ENCODE assay signal across 8 cellular contexts in genomic region chr19:1264801-1265610, GRCh38. TPM values are rescaled to one million over a fixed set of nuclear protein-coding genes. Genes with fewer than 3 reads are reported as not detected.
A peak's percentile ranks its signal among the peaks of the same experiment; 100 is the strongest.
DNase-seq lines count a peak whose midpoint lies in the region; ATAC-seq, FAIRE-seq and TF ChIP-seq lines count a peak whose summit lies in the region.

No MANE protein-coding gene starts in this region.

- H3K9me3 ChIP-seq in A549 (no peaks in the 10 kb centered on the region), HCT116 (ENCODE audit: control insufficient read depth in 1 of 2, insufficient read depth in 1 of 2, low read depth in 1 of 2, low read length in 2 of 2) (no peaks in the 10 kb centered on the region), hepatocyte (ENCODE audit: low read depth) (no peaks in the 10 kb centered on the region), MM.1S (replicated peaks; ENCODE audit: insufficient read depth, low read length) (no peaks in the 10 kb centered on the region)

- H3K27me3 ChIP-seq in HCT116 (ENCODE audit: insufficient read depth, low read length): no peaks in the 10 kb centered on the region
- no peaks in the 10 kb centered on the region for H3K27me3 ChIP-seq in hepatocyte
- H3K27me3 ChIP-seq in MM.1S (replicated peaks; ENCODE audit: insufficient read depth, low read length): 0 out of 2 replicates have a peak, but pooled peaks cover 4% of the 10 kb centered on the region

- FAIRE-seq in A549 (lab: Jason Lieb, UNC): no peak

- H4K20me1 ChIP-seq in HCT116 (ENCODE audit: insufficient read depth): no peaks in the 10 kb centered on the region
- H4K20me1 ChIP-seq in hepatocyte (ENCODE audit: insufficient read depth, poor library complexity, severe bottlenecking): peaks cover 4% of the 10 kb centered on the region
- no peaks in the 10 kb centered on the region for H4K20me1 ChIP-seq in MM.1S (ENCODE audit: insufficient read depth, low read length)

- H3K4me2 ChIP-seq in A549: peak overlapping the region; percentile 95
- peak overlapping the region; percentile 97 for H3K4me2 ChIP-seq in HCT116 (ENCODE audit: low read length)
- peak overlapping the region; percentile 100 for H3K4me2 ChIP-seq in hepatocyte
- no peak overlapping the region for H3K4me2 ChIP-seq in MM.1S (ENCODE audit: low read depth, low read length)

- POLR2A ChIA-PET in A549 (lab: Yijun Ruan, JAX) (interaction anchor here (1.5 to 3.8 kb wide), 5 partner anchors 10 to 21 kb away, joined by 5 to 42 read pairs (median 14); partner anchors contain the start of gene FAM174C), HCT116 (lab: Charles Lee) (interaction anchor here (0.7 to 3.0 kb wide), 7 partner anchors 8 to 172 kb away, joined by 3 to 58 read pairs (median 9); partner anchors contain the start of gene FAM174C)

- RAD21 ChIA-PET in HCT116 (lab: Charles Lee; ENCODE audit: low non-redundant PET in 1 of 2, low total read pairs in 2 of 2, uncharacterized antibody in 2 of 2, unreplicated experiment in 2 of 2): interaction anchor here (2.1 kb wide), 2 partner anchors 20 to 21 kb away, joined by 45 to 51 read pairs; no protein-coding TSS in a partner anchor

- TF ChIP-seq EP300 in A549 (IDR thresholded peaks at IDR 0.05): peak in 1 of 2 experiments; percentile 37; a peak in 1 of 5 replicates

- TF ChIP-seq POLR2A in A549 (IDR thresholded peaks at IDR 0.05; ENCODE audit: low read length) (no peak), HCT116 (IDR thresholded peaks at IDR 0.05; ENCODE audit: borderline replicate concordance, extremely low read depth, insufficient read depth, insufficient read length) (peak; percentile 30)

- TF ChIP-seq RAD21 in A549 (conservative IDR thresholded peaks at IDR 0.05 in 1 of 2, IDR thresholded peaks at IDR 0.05 in 1 of 2) (no peak), HCT116 (IDR thresholded peaks at IDR 0.05; ENCODE audit: low read depth) (no peak)

- H3K79me2 ChIP-seq in HCT116 (ENCODE audit: insufficient read depth, low read length) (peaks cover 12% of the 10 kb centered on the region), hepatocyte (peaks cover 30% of the 10 kb centered on the region), MM.1S (ENCODE audit: low read length) (peaks cover 18% of the 10 kb centered on the region)

- TF ChIP-seq CTCF in A549 (IDR thresholded peaks at IDR 0.05) (no peak), HCT116 (IDR thresholded peaks at IDR 0.05 in 2 of 3, conservative IDR thresholded peaks at IDR 0.05 in 1 of 3; ENCODE audit: borderline replicate concordance in 1 of 3, insufficient read depth in 1 of 3, low read depth in 2 of 3, low read length in 2 of 3) (no peak), hepatocyte (IDR thresholded peaks at IDR 0.05; ENCODE audit: poor library complexity) (no peak), MM.1S (IDR thresholded peaks at IDR 0.05; ENCODE audit: low read length) (no peak)

- CTCF ChIA-PET in A549 (lab: Yijun Ruan, JAX): interaction anchor here (4.9 to 18.7 kb wide), 2 partner anchors 10 to 21 kb away, joined by 107 to 500 read pairs; partner anchors contain the start of gene ATP5F1D
- CTCF ChIA-PET in HCT116 (lab: Charles Lee): interaction anchor here (0.9 to 6.5 kb wide), 6 partner anchors 7 to 44 kb away, joined by 3 to 325 read pairs (median 12); partner anchors contain the start of gene ATP5F1D

- no peaks in the 10 kb centered on the region for H3K36me3 ChIP-seq in HCT116 (ENCODE audit: control insufficient read depth in 1 of 2, insufficient read depth in 2 of 2, low read length in 2 of 2)
- H3K36me3 ChIP-seq in hepatocyte (replicated peaks; ENCODE audit: insufficient read depth, low read depth): no peaks in the 10 kb centered on the region
- no peaks in the 10 kb centered on the region for H3K36me3 ChIP-seq in MM.1S (replicated peaks; ENCODE audit: insufficient read depth, low read length)

- WGBS in A549 (ENCODE audit: missing lambda C conversion rate): 60% methylated on average over 12 of the region's 26 CpGs
- WGBS in adipose tissue, 3 donors: 70 to 77% (median 74%) methylated on average over 26 of the region's 26 CpGs
- WGBS in hepatocyte (ENCODE audit: low lambda C conversion rate, missing lambda C conversion rate): 62% methylated on average over 26 of the region's 26 CpGs

- peaks cover 57% of the 10 kb centered on the region for H3K4me1 ChIP-seq in A549
- H3K4me1 ChIP-seq in HCT116 (ENCODE audit: control insufficient read depth in 1 of 2, insufficient read depth in 2 of 2, low read length in 2 of 2): peaks cover 49 to 90% of the 10 kb centered on the region in 2 experiments
- peaks cover 69% of the 10 kb centered on the region for H3K4me1 ChIP-seq in hepatocyte (ENCODE audit: insufficient read depth)
- H3K4me1 ChIP-seq in MM.1S (ENCODE audit: low read length): peaks cover 39% of the 10 kb centered on the region

- H2AFZ ChIP-seq in HCT116 (ENCODE audit: low read depth, low read length, poor library complexity, severe bottlenecking) (no peak overlapping the region), hepatocyte (no peak overlapping the region), MM.1S (ENCODE audit: low read length) (no peak overlapping the region)

- H3K27ac ChIP-seq in A549 (peak overlapping the region; percentile 90 to 100), HCT116 (ENCODE audit: low read depth, low read length) (peak overlapping the region; percentile 99), adipose tissue (ENCODE audit: low read depth, low read length) (peak overlapping the region; percentile 81), hepatocyte (peak overlapping the region; percentile 87), skin epidermis (peak overlapping the region in 20 of 21 experiments; percentile 71 to 99 (median 86)), MM.1S (ENCODE audit: low read length) (no peak overlapping the region)

- no peaks in the 10 kb centered on the region for H3K9me2 ChIP-seq in HCT116 (ENCODE audit: insufficient read depth)
- no peaks in the 10 kb centered on the region for H3K9me2 ChIP-seq in hepatocyte (replicated peaks; ENCODE audit: insufficient read depth)
- H3K9me2 ChIP-seq in MM.1S (replicated peaks; ENCODE audit: insufficient read depth, low read length): no peaks in the 10 kb centered on the region

- DNase-seq in A549 (ENCODE audit: low read depth in 1 of 2, low spot score in 1 of 2) (peak; percentile 59 to 86), HCT116 (ENCODE audit: low read depth, low spot score) (no peak), hepatocyte (ENCODE audit: low spot score) (peak; percentile 92), MM.1S (no peak), SIG-M5 (lab: John Stamatoyannopoulos, UW) (no peak)

- BruUV-seq in HCT116 (replicated peaks; lab: Mats Ljungman, UMichigan): no TSS peak

- peaks cover 21% of the 10 kb centered on the region for H3F3A ChIP-seq in MM.1S (ENCODE audit: insufficient read depth, low read length)

- H3K4me3 ChIP-seq in A549 (no peak overlapping the region; the same call in 2 of the 3 replicates), HCT116 (replicated peaks in 1 of 2; ENCODE audit: low read depth in 1 of 2, low read length in 2 of 2) (peak overlapping the region; percentile 9 to 34; a peak in 3 of 4 replicates), hepatocyte (no peak overlapping the region), skin epidermis (no peak overlapping the region), MM.1S (ENCODE audit: low read length) (no peak overlapping the region)

- ATAC-seq in A549: peak; percentile 6 to 13; a peak in 4 of 6 replicates
- ATAC-seq in HCT116: peak; percentile 15; the same call in 1 of the 2 replicates
- no peak for ATAC-seq in GM21717 (IDR thresholded peaks at IDR 0.05; ENCODE audit: unreplicated experiment)

- intact Hi-C loops in HCT116 (cut with micrococcal nuclease): no loop called here

- peak overlapping the region; percentile 54 for H3K9ac ChIP-seq in HCT116 (ENCODE audit: low read length)
- H3K9ac ChIP-seq in MM.1S (ENCODE audit: low read length): no peak overlapping the region

RNA-seq across cellular contexts. Expression of gene CIRBP, which starts 4.1 kb away (rescaled TPM):
- polyA plus RNA-seq in A549 (2011; rRNA removed) (92.4 and 151 TPM in 2 replicates), A549 (2017; fragmentation: RNase III; extraction: RNeasy Plus Mini Kit Qiagen cat#74134 plus additional on column Dnase treatment) (178 to 201 TPM (median 189 TPM) in 3 replicates), adipose tissue (100 to 1,000 TPM; 346 to 568 (median 388) TPM), hepatocyte (202 and 261 TPM in 2 replicates)
- polyA plus RNA-seq in A549 (2012; cell fraction: cytosol; rRNA removed): 111 and 147 TPM in 2 replicates
- polyA plus RNA-seq in A549 (2012; cell fraction: nucleus; rRNA removed): 246 and 410 TPM in 2 replicates
- 38.3 and 44.0 TPM in 2 replicates for polyA minus RNA-seq in A549 (2011; rRNA and poly(A)+ RNA removed)
- total RNA-seq in HCT116 (2021; ENCODE audit: unreplicated experiment) (276 TPM), hepatocyte (212 and 361 TPM in 2 replicates)
- polyA plus RNA-seq in HCT116 (2012): 398 and 405 TPM in 2 replicates

RNA-seq across cellular contexts. Expression of gene FAM174C, which starts 10.3 kb away (rescaled TPM):
- polyA plus RNA-seq in A549 (2011; rRNA removed) (22.7 and 24.8 TPM in 2 replicates), A549 (2017; fragmentation: RNase III; extraction: RNeasy Plus Mini Kit Qiagen cat#74134 plus additional on column Dnase treatment) (35.6 to 37.6 TPM (median 37.1 TPM) in 3 replicates), adipose tissue (10 to 100 TPM; 44.9 to 75.8 (median 55.0) TPM), hepatocyte (79.9 and 89.5 TPM in 2 replicates)
- 96.5 and 113 TPM in 2 replicates for polyA plus RNA-seq in A549 (2012; cell fraction: cytosol; rRNA removed)
- polyA plus RNA-seq in A549 (2012; cell fraction: nucleus; rRNA removed): 61.6 and 78.1 TPM in 2 replicates
- polyA minus RNA-seq in A549 (2011; rRNA and poly(A)+ RNA removed): 5.3 and 6.7 TPM in 2 replicates
- total RNA-seq in HCT116 (2021; ENCODE audit: unreplicated experiment) (77.1 TPM), hepatocyte (25.5 TPM in 2 replicates)
- polyA plus RNA-seq in HCT116 (2012): 87.0 and 88.0 TPM in 2 replicates

RNA-seq across cellular contexts. Expression of gene MIDN, which starts 16.6 kb away (rescaled TPM):
- polyA plus RNA-seq in A549 (2011; rRNA removed): 9.1 and 11.8 TPM in 2 replicates
- polyA plus RNA-seq in A549 (2012; cell fraction: cytosol; rRNA removed): 17.7 and 27.8 TPM in 2 replicates
- polyA plus RNA-seq in A549 (2012; cell fraction: nucleus; rRNA removed): 45.7 and 73.9 TPM in 2 replicates
- polyA plus RNA-seq in A549 (2017; fragmentation: RNase III; extraction: RNeasy Plus Mini Kit Qiagen cat#74134 plus additional on column Dnase treatment): 27.7 to 33.4 TPM (median 31.4 TPM) in 3 replicates
- 23.7 and 25.2 TPM in 2 replicates for polyA minus RNA-seq in A549 (2011; rRNA and poly(A)+ RNA removed)
- total RNA-seq in HCT116 (2021; ENCODE audit: unreplicated experiment): 146 TPM
- 63.2 and 79.4 TPM in 2 replicates for polyA plus RNA-seq in HCT116 (2012)
- 10 to 100 TPM; 22.8 to 95.5 (median 75.0) TPM for polyA plus RNA-seq in adipose tissue
- total RNA-seq in hepatocyte: 28.7 and 30.1 TPM in 2 replicates
- 94.6 and 98.4 TPM in 2 replicates for polyA plus RNA-seq in hepatocyte

RNA-seq across cellular contexts. Expression of gene EFNA2, which starts 20.7 kb away (rescaled TPM):
- polyA plus RNA-seq in A549 (2011; rRNA removed) (0.16 and 0.24 TPM in 2 replicates), A549 (2017; fragmentation: RNase III; extraction: RNeasy Plus Mini Kit Qiagen cat#74134 plus additional on column Dnase treatment) (0.84 to 1.3 TPM (median 1.2 TPM) in 3 replicates), adipose tissue (not detected), hepatocyte (1.3 and 1.8 TPM in 2 replicates)
- polyA plus RNA-seq in A549 (2012; cell fraction: cytosol; rRNA removed): 0.62 and 0.97 TPM in 2 replicates
- 1.3 and 1.5 TPM in 2 replicates for polyA plus RNA-seq in A549 (2012; cell fraction: nucleus; rRNA removed)
- polyA minus RNA-seq in A549 (2011; rRNA and poly(A)+ RNA removed): 0.29 TPM in 1 of 2 replicates, not detected in the other
- total RNA-seq in HCT116 (2021; ENCODE audit: unreplicated experiment) (12.2 TPM), hepatocyte (11.0 and 14.2 TPM in 2 replicates)
- polyA plus RNA-seq in HCT116 (2012): 7.9 and 9.0 TPM in 2 replicates

RNA-seq across cellular contexts. Expression of gene ATP5F1D, which starts 23.5 kb away (rescaled TPM):
- 18.5 and 28.7 TPM in 2 replicates for polyA plus RNA-seq in A549 (2011; rRNA removed)
- 158 and 210 TPM in 2 replicates for polyA plus RNA-seq in A549 (2012; cell fraction: cytosol; rRNA removed)
- polyA plus RNA-seq in A549 (2012; cell fraction: nucleus; rRNA removed): 114 and 225 TPM in 2 replicates
- 96.9 to 101 TPM (median 99.7 TPM) in 3 replicates for polyA plus RNA-seq in A549 (2017; fragmentation: RNase III; extraction: RNeasy Plus Mini Kit Qiagen cat#74134 plus additional on column Dnase treatment)
- polyA minus RNA-seq in A549 (2011; rRNA and poly(A)+ RNA removed): 12.4 and 18.2 TPM in 2 replicates
- total RNA-seq in HCT116 (2021; ENCODE audit: unreplicated experiment): 428 TPM
- polyA plus RNA-seq in HCT116 (2012): 468 and 508 TPM in 2 replicates
- 100 to 1,000 TPM; 217 to 303 (median 219) TPM for polyA plus RNA-seq in adipose tissue
- 54.0 and 64.1 TPM in 2 replicates for total RNA-seq in hepatocyte
- polyA plus RNA-seq in hepatocyte: 291 and 297 TPM in 2 replicates

Comparison
In these comparisons a context has a peak if more than half of its experiments do, and no peak if none do; other contexts are left out.
1. DNase-seq: peak in A549 (2 of 2) and hepatocyte (single experiment); none in HCT116 (single experiment), MM.1S (single experiment) and SIG-M5 (single experiment).
2. H3K4me3 ChIP-seq: peak in HCT116 (2 of 2); none in A549 (single experiment), hepatocyte (single experiment), skin epidermis (0 of 7) and MM.1S (single experiment).
3. Of the 6 proteins assayed by ChIP-seq in both A549 and HCT116: peak only in A549: none; only in HCT116: POLR2A; in both: none; in neither: 5.